In the genomic region with DNA sequence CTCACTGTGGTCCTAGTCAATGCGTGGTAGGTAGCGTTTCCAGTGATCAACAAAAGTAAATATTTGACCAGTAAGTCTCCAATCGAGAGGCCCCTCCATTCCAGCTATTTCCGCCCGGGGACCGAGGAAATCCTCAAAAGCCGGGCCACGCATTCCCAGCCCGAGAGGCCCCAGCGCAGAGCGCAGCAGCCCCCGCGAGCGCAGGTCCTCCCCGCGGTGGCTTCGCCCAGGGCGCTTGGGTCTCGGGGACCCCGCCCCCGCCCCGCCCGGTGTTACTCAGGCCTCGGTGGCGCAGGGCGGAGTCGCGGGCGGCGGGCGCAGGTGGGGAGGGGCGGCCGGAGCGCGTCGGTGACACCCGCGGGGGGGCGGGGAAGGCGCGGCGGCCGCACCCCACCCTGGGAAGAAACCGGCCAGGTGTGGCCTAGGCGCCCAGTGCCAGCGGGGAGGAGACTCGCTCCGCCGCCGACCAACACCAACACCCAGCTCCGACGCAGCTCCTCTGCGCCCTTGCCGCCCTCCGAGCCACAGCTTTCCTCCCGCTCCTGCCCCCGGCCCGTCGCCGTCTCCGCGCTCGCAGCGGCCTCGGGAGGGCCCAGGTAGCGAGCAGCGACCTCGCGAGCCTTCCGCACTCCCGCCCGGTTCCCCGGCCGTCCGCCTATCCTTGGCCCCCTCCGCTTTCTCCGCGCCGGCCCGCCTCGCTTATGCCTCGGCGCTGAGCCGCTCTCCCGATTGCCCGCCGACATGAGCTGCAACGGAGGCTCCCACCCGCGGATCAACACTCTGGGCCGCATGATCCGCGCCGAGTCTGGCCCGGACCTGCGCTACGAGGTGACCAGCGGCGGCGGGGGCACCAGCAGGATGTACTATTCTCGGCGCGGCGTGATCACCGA, we compare ENCODE assay signal across 8 cellular contexts. TPM values are rescaled to one million over a fixed set of nuclear protein-coding genes. Genes with fewer than 3 reads are reported as not detected.
A peak's percentile ranks its signal among the peaks of the same experiment; 100 is the strongest.
DNase-seq lines count a peak whose midpoint lies in the region; ATAC-seq and TF ChIP-seq lines count a peak whose summit lies in the region.

A gene with protein sequence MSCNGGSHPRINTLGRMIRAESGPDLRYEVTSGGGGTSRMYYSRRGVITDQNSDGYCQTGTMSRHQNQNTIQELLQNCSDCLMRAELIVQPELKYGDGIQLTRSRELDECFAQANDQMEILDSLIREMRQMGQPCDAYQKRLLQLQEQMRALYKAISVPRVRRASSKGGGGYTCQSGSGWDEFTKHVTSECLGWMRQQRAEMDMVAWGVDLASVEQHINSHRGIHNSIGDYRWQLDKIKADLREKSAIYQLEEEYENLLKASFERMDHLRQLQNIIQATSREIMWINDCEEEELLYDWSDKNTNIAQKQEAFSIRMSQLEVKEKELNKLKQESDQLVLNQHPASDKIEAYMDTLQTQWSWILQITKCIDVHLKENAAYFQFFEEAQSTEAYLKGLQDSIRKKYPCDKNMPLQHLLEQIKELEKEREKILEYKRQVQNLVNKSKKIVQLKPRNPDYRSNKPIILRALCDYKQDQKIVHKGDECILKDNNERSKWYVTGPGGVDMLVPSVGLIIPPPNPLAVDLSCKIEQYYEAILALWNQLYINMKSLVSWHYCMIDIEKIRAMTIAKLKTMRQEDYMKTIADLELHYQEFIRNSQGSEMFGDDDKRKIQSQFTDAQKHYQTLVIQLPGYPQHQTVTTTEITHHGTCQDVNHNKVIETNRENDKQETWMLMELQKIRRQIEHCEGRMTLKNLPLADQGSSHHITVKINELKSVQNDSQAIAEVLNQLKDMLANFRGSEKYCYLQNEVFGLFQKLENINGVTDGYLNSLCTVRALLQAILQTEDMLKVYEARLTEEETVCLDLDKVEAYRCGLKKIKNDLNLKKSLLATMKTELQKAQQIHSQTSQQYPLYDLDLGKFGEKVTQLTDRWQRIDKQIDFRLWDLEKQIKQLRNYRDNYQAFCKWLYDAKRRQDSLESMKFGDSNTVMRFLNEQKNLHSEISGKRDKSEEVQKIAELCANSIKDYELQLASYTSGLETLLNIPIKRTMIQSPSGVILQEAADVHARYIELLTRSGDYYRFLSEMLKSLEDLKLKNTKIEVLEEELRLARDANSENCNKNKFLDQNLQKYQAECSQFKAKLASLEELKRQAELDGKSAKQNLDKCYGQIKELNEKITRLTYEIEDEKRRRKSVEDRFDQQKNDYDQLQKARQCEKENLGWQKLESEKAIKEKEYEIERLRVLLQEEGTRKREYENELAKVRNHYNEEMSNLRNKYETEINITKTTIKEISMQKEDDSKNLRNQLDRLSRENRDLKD (N-terminal part only) (plus strand): TSS at position 497 of the 890 bp plus-strand sequence. CDS start 245 bp downstream, at position 742.

- CTCF ChIA-PET in activated CD8-positive, alpha-beta T cell treated with anti-CD3 and anti-CD28 coated beads, Interleukin-2, amount 10 ng/mL, durations not matched to agents 7 days and 5 days (lab: Charles Lee) = interaction anchor here (1.1 to 1.3 kb wide), 2 partner anchors 49 to 465 kb away, joined by 3 to 4 read pairs; a partner anchor contains a TSS

- no peak within 1 kb of the TSS for H3K27ac ChIP-seq in aorta (ENCODE audit: low read depth in 1 of 2, low read length in 2 of 2)

- peaks cover 15% of the 10 kb centered on the region for H3K4me1 Mint-ChIP-seq in activated CD8-positive, alpha-beta T cell treated with anti-CD3 and anti-CD28 coated beads, Interleukin-2, amount 10 ng/mL, durations not matched to agents 7 days and 5 days (ENCODE audit: low read depth)
- peaks cover 9% of the 10 kb centered on the region for H3K4me1 Mint-ChIP-seq in nephron

- H3K9me3 Mint-ChIP-seq in activated CD8-positive, alpha-beta T cell treated with anti-CD3 and anti-CD28 coated beads, Interleukin-2, amount 10 ng/mL, durations not matched to agents 7 days and 5 days (ENCODE audit: insufficient read depth) = no peaks in the 10 kb centered on the region
- H3K9me3 Mint-ChIP-seq in nephron = no peaks in the 10 kb centered on the region

- intact Hi-C loops in aorta (cut with DNase I) = no loop called here

- WGBS in aorta, 2 donors = 1 to 2% methylated on average over 69 to 105 of the region's 105 CpGs

- POLR2A ChIA-PET in activated CD8-positive, alpha-beta T cell treated with anti-CD3 and anti-CD28 coated beads, Interleukin-2, amount 10 ng/mL, durations not matched to agents 7 days and 5 days (lab: Charles Lee) = no interaction called here

- H3K9me3 ChIP-seq in aorta (ENCODE audit: control insufficient read depth, low read length) = no peaks in the 10 kb centered on the region

- H3K4me1 ChIP-seq in aorta (ENCODE audit: control insufficient read depth in 1 of 2, insufficient read depth in 2 of 2, low read length in 2 of 2) = no peaks in the 10 kb centered on the region

- DNase-seq in ELF-1 (ENCODE audit: low read depth, low spot score) = peak; percentile 85
- no peak for DNase-seq in LNCaP clone FGC (ENCODE audit: low read depth)
- DNase-seq in activated CD8-positive, alpha-beta T cell treated with anti-CD3 and anti-CD28 coated beads, Interleukin-2, amount 10 ng/mL, durations not matched to agents 7 days and 5 days = peak; percentile 27
- DNase-seq in fibroblast of pulmonary artery (ENCODE audit: low read depth) = no peak
- peak in 1 of 2 donors; percentile 75 for DNase-seq in aorta

- H3K4me3 ChIP-seq in LNCaP clone FGC (ENCODE audit: low read depth, low read length) (peak within 1 kb of the TSS; percentile 85), fibroblast of pulmonary artery (replicated peaks; ENCODE audit: low read depth, low read length) (peak within 1 kb of the TSS; percentile 55), aorta (ENCODE audit: low read length in 2 of 2) (peak within 1 kb of the TSS; percentile 21 to 46)

- H3K27me3 Mint-ChIP-seq in activated CD8-positive, alpha-beta T cell treated with anti-CD3 and anti-CD28 coated beads, Interleukin-2, amount 10 ng/mL, durations not matched to agents 7 days and 5 days (ENCODE audit: low read depth) = peaks cover 63% of the 10 kb centered on the region
- H3K27me3 Mint-ChIP-seq in nephron (ENCODE audit: low read depth) = peaks cover 92% of the 10 kb centered on the region

- H3K36me3 ChIP-seq in aorta (ENCODE audit: control insufficient read depth in 1 of 2, insufficient read depth in 2 of 2, low read length in 1 of 2) = no peaks in the 10 kb centered on the region

- H3K27me3 ChIP-seq in aorta (ENCODE audit: control insufficient read depth in 1 of 2, insufficient read depth in 2 of 2, low read length in 1 of 2) = peaks cover 0 to 2% of the 10 kb centered on the region in 2 donors

- H3K4me3 Mint-ChIP-seq in activated CD8-positive, alpha-beta T cell treated with anti-CD3 and anti-CD28 coated beads, Interleukin-2, amount 10 ng/mL, durations not matched to agents 7 days and 5 days = peak within 1 kb of the TSS; percentile 74
- peak within 1 kb of the TSS; percentile 91 to 98 (median 96) for H3K4me3 Mint-ChIP-seq in nephron

- no peak within 1 kb of the TSS for H3K27ac Mint-ChIP-seq in activated CD8-positive, alpha-beta T cell treated with anti-CD3 and anti-CD28 coated beads, Interleukin-2, amount 10 ng/mL, durations not matched to agents 7 days and 5 days
- peak within 1 kb of the TSS; percentile 55 to 98 (median 94) for H3K27ac Mint-ChIP-seq in nephron

- H3K36me3 Mint-ChIP-seq in activated CD8-positive, alpha-beta T cell treated with anti-CD3 and anti-CD28 coated beads, Interleukin-2, amount 10 ng/mL, durations not matched to agents 7 days and 5 days (ENCODE audit: low read depth) = no peaks in the 10 kb centered on the region
- H3K36me3 Mint-ChIP-seq in nephron (ENCODE audit: low read depth) = no peaks in the 10 kb centered on the region

- 0 out of 2 replicates have a peak, but pooled peaks have one; percentile 2 for TF ChIP-seq CTCF in LNCaP clone FGC (IDR thresholded peaks at IDR 0.05; ENCODE audit: control insufficient read depth, extremely low read depth, insufficient read depth)
- no peak for TF ChIP-seq CTCF in fibroblast of pulmonary artery (IDR thresholded peaks at IDR 0.05; ENCODE audit: low read length, missing control alignments)
- TF ChIP-seq CTCF in nephron (IDR thresholded peaks at IDR 0.05; ENCODE audit: unreplicated experiment in 3 of 3) = no peak

- ATAC-seq in activated CD8-positive, alpha-beta T cell treated with anti-CD3 and anti-CD28 coated beads, Interleukin-2, amount 10 ng/mL, durations not matched to agents 7 days and 5 days = peak; percentile 70
- ATAC-seq in aorta (ENCODE audit: low FRiP score) (peak; percentile 66), GM18868 (IDR thresholded peaks at IDR 0.05; ENCODE audit: unreplicated experiment) (no peak), HG03280 (IDR thresholded peaks at IDR 0.05; ENCODE audit: unreplicated experiment) (no peak)

RNA-seq across cellular contexts. Expression of the gene that starts here (rescaled TPM):
- under 1 TPM; 0.08 to 0.13 TPM for total RNA-seq in activated CD8-positive, alpha-beta T cell treated with anti-CD3 and anti-CD28 coated beads, Interleukin-2, amount 10 ng/mL, durations not matched to agents 7 days and 5 days
- 1 to 10 TPM; 4.1 to 6.3 TPM for total RNA-seq in aorta
- 10 to 100 TPM in 1 of 2 donors, under 1 TPM in 1; 0.41 to 22.8 TPM for polyA plus RNA-seq in aorta

Comparison
In these comparisons a context has a peak if more than half of its experiments do, and no peak if none do; other contexts are left out.
1. RNA of the gene that starts here (total RNA-seq): 4.1 to 6.3 TPM in aorta; 0.08 to 0.13 TPM in activated CD8-positive, alpha-beta T cell treated with anti-CD3 and anti-CD28 coated beads, Interleukin-2, amount 10 ng/mL, durations not matched to agents 7 days and 5 days; every median in the first group is over 4 times any median in the second.
2. Peak in DNase-seq and ATAC-seq in activated CD8-positive, alpha-beta T cell treated with anti-CD3 and anti-CD28 coated beads, Interleukin-2, amount 10 ng/mL, durations not matched to agents 7 days and 5 days; RNA of the gene not detected or under 1 TPM.
3. H3K4me3 ChIP-seq: peak in every context shown above with its lines; median percentile 85 in LNCaP clone FGC; 55 in fibroblast of pulmonary artery; 34 in aorta.